In genomic region chr15:88234711-88235110, GRCh38 we compare ENCODE assay signal across 3 cellular contexts. TPM values are rescaled to one million over a fixed set of nuclear protein-coding genes. Genes with fewer than 3 reads are reported as not detected.
"Had no signal": no experiment of that assay in that cellular context is flagged by ENCODE, and none has a peak within 500 bp of the region (broad histone marks: within the 10 kb centered on the region; RNA-seq: fewer than 3 reads in every experiment).

No MANE protein-coding gene starts in this region.

- H3K4me3 ChIP-seq: GM12878 had no signal

- DNase-seq: GDM1, GF-D8 had no signal

- ATAC-seq: GM12878 had no signal

RNA-seq across cellular contexts. Expression of gene NTRK3, which starts 21.8 kb away (rescaled TPM):
- total RNA-seq: GM12878 had no signal
- polyA plus RNA-seq: GM12878 had no signal
